Comparison of ENCODE assay signal across 9 cellular contexts in the genomic region with DNA sequence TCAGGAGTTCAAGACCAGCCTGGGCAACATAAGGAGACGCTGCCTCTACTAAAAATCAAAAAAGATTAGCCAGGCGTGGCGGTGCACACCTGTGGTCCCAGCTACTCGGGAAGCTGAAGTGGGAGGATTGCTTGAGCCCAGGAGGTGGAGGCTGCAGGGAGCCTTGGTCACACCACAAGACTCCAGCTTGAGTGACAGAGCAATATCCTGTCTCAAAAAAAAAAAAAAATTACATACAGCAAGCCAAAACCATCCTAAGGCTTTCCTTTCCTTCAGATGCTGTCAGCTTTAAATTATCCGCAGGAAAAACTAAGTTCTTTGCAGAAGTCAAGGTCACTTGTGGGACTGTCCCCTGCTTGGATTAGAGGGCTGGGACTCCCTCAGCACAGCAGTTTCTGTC. TPM values are rescaled to one million over a fixed set of nuclear protein-coding genes. Genes with fewer than 3 reads are reported as not detected.
DNase-seq lines count a peak whose midpoint lies in the region; ATAC-seq, FAIRE-seq and TF ChIP-seq lines count a peak whose summit lies in the region.
"Had no signal": no experiment of that assay in that cellular context is flagged by ENCODE, and none has a peak within 500 bp of the region (broad histone marks: within the 10 kb centered on the region; RNA-seq: fewer than 3 reads in every experiment).

No MANE protein-coding gene starts in this region.

- FAIRE-seq in pancreas (lab: Jason Lieb, UNC) = no peak

- H3K27ac Mint-ChIP-seq in HFFc6 (peak overlapping the region; percentile 89; the same call in 1 of the 2 replicates), activated B cell treated with CpG ODN at 0.5 μM for 24 hours (peak overlapping the region; percentile 97)
- H3K27ac Mint-ChIP-seq in stimulated activated effector memory CD8-positive, alpha-beta T cell treated with anti-CD3 and anti-CD28 coated beads, Interleukin-12 subunit alpha, Interleukin-12 subunit beta, amount 100 ng/mL, for 72 hours = peak overlapping the region; percentile 93

- intact Hi-C loops in activated B cell treated with CpG ODN at 0.5 μM for 24 hours (cut with micrococcal nuclease) (no loop called here), right cardiac atrium (cut with DNase I) (no loop called here), pancreas (cut with DNase I) (no loop called here)

- TF ChIP-seq CTCF in HFFc6 (IDR thresholded peaks at IDR 0.05) (no peak), activated B cell treated with CpG ODN at 0.5 μM for 24 hours (IDR thresholded peaks at IDR 0.05) (no peak), pancreas (IDR thresholded peaks at IDR 0.05) (no peak)

- no peak for ATAC-seq in activated B cell treated with CpG ODN at 0.5 μM for 24 hours (ENCODE audit: low read depth)
- no peak for ATAC-seq in right cardiac atrium
- ATAC-seq in stimulated activated effector memory CD8-positive, alpha-beta T cell treated with anti-CD3 and anti-CD28 coated beads, Interleukin-12 subunit alpha, Interleukin-12 subunit beta, amount 100 ng/mL, for 72 hours = no peak
- ATAC-seq in pancreas = no peak

- H3K4me3 Mint-ChIP-seq in HFFc6 (peak overlapping the region; percentile 98), activated B cell treated with CpG ODN at 0.5 μM for 24 hours (peak overlapping the region; percentile 96)
- peak overlapping the region; percentile 95 for H3K4me3 Mint-ChIP-seq in stimulated activated effector memory CD8-positive, alpha-beta T cell treated with anti-CD3 and anti-CD28 coated beads, Interleukin-12 subunit alpha, Interleukin-12 subunit beta, amount 100 ng/mL, for 72 hours

- H3K27ac ChIP-seq in right cardiac atrium (ENCODE audit: low read length) (peak overlapping the region; percentile 6), pancreas (peak overlapping the region in 2 of 4 donors; percentile 75 to 88)

- CTCF ChIA-PET in activated B cell treated with CpG ODN at 0.5 μM for 24 hours (lab: Charles Lee) = interaction anchor here (1.1 to 1.4 kb wide), 4 partner anchors 106 to 165 kb away, joined by 3 to 5 read pairs (median 4); a partner anchor contains a TSS

- H3K9me3 Mint-ChIP-seq in HFFc6 (no peaks in the 10 kb centered on the region), activated B cell treated with CpG ODN at 0.5 μM for 24 hours (no peaks in the 10 kb centered on the region)
- no peaks in the 10 kb centered on the region for H3K9me3 Mint-ChIP-seq in stimulated activated effector memory CD8-positive, alpha-beta T cell treated with anti-CD3 and anti-CD28 coated beads, Interleukin-12 subunit alpha, Interleukin-12 subunit beta, amount 100 ng/mL, for 72 hours

- H3K4me1 ChIP-seq in right cardiac atrium (ENCODE audit: control insufficient read depth, insufficient read depth, low read length) = peaks cover 8% of the 10 kb centered on the region
- H3K4me1 ChIP-seq in pancreas = peaks cover 5 to 30% (median 14%) of the 10 kb centered on the region in 3 donors

- POLR2A ChIA-PET in activated B cell treated with CpG ODN at 0.5 μM for 24 hours (lab: Charles Lee) = interaction anchor here (0.6 to 3.2 kb wide), 9 partner anchors 31 to 386 kb away, joined by 3 to 18 read pairs (median 5); a partner anchor contains a TSS

- WGBS in right cardiac atrium = 71% methylated on average over 5 of the region's 5 CpGs
- WGBS in pancreas, 2 donors = 62 to 65% methylated on average over 5 of the region's 5 CpGs

- peaks cover 49% of the 10 kb centered on the region for H3K4me1 Mint-ChIP-seq in HFFc6 (ENCODE audit: low read depth)
- peaks cover 59% of the 10 kb centered on the region for H3K4me1 Mint-ChIP-seq in activated B cell treated with CpG ODN at 0.5 μM for 24 hours
- peaks cover 55% of the 10 kb centered on the region for H3K4me1 Mint-ChIP-seq in stimulated activated effector memory CD8-positive, alpha-beta T cell treated with anti-CD3 and anti-CD28 coated beads, Interleukin-12 subunit alpha, Interleukin-12 subunit beta, amount 100 ng/mL, for 72 hours

- H3K9me3 ChIP-seq in right cardiac atrium (ENCODE audit: control insufficient read depth, low read length) (no peaks in the 10 kb centered on the region), pancreas (no peaks in the 10 kb centered on the region)

- H3K27me3 ChIP-seq in right cardiac atrium (ENCODE audit: control insufficient read depth, insufficient read depth) (no peaks in the 10 kb centered on the region), pancreas (no peaks in the 10 kb centered on the region)

- DNase-seq in HFFc6 = no peak
- no peak for DNase-seq in activated B cell treated with CpG ODN at 0.5 μM for 24 hours
- no peak for DNase-seq in right cardiac atrium
- DNase-seq in stimulated activated effector memory CD8-positive, alpha-beta T cell treated with anti-CD3 and anti-CD28 coated beads, Interleukin-12 subunit alpha, Interleukin-12 subunit beta, amount 100 ng/mL, for 72 hours (ENCODE audit: low spot score in 2 of 2) = no peak
- DNase-seq in NCI-H748 (lab: John Stamatoyannopoulos, UW; ENCODE audit: unreplicated experiment) = no peak
- DNase-seq in nucleus accumbens (lab: John Stamatoyannopoulos, UW) = no peak
- DNase-seq in pancreas = no peak
- DNase-seq: GOT3 had no signal

- H3K36me3 ChIP-seq in pancreas = no peaks in the 10 kb centered on the region

- no peaks in the 10 kb centered on the region; the same call in none of the 2 replicates for H3K27me3 Mint-ChIP-seq in HFFc6 (ENCODE audit: insufficient read depth)
- no peaks in the 10 kb centered on the region for H3K27me3 Mint-ChIP-seq in activated B cell treated with CpG ODN at 0.5 μM for 24 hours

- H3K4me3 ChIP-seq in right cardiac atrium (ENCODE audit: low read length) (peak overlapping the region; percentile 67), pancreas (peak overlapping the region in 2 of 4 donors; percentile 78 to 98)

- H3K36me3 Mint-ChIP-seq in HFFc6 (ENCODE audit: low read depth) = peaks cover 13% of the 10 kb centered on the region; the same call in 1 of the 2 replicates
- peaks cover 30% of the 10 kb centered on the region for H3K36me3 Mint-ChIP-seq in activated B cell treated with CpG ODN at 0.5 μM for 24 hours (ENCODE audit: low read depth)
- H3K36me3 Mint-ChIP-seq in stimulated activated effector memory CD8-positive, alpha-beta T cell treated with anti-CD3 and anti-CD28 coated beads, Interleukin-12 subunit alpha, Interleukin-12 subunit beta, amount 100 ng/mL, for 72 hours = peaks cover 77% of the 10 kb centered on the region

RNA-seq across cellular contexts. Expression of a gene that starts 1.3 kb away (rescaled TPM):
- total RNA-seq in HFFc6 (2021; fragmentation: NEBNext Ultra II Directional; extraction: Animal tissue kit (Norgen Biotek cat#: 25700)) = 100 to 1,000 TPM; 196 to 247 (median 232) TPM
- 229 and 233 TPM in 2 replicates for total RNA-seq in activated B cell treated with CpG ODN at 0.5 μM for 24 hours
- total RNA-seq in right cardiac atrium = 100 to 1,000 TPM; 454 to 594 (median 571) TPM
- 250 TPM for polyA plus RNA-seq in right cardiac atrium
- 100 to 1,000 TPM in 2 of 6 donors, 10 to 100 TPM in 4; 80.0 to 120 (median 97.2) TPM for total RNA-seq in pancreas
- polyA plus RNA-seq in pancreas = 10 to 100 TPM; 32.0 to 45.4 TPM

RNA-seq across cellular contexts. Expression of a gene that starts 17.0 kb away (rescaled TPM):
- total RNA-seq in HFFc6 (2021; fragmentation: NEBNext Ultra II Directional; extraction: Animal tissue kit (Norgen Biotek cat#: 25700)) = 100 to 1,000 TPM; 177 to 275 (median 188) TPM
- total RNA-seq in activated B cell treated with CpG ODN at 0.5 μM for 24 hours = 72.1 and 98.8 TPM in 2 replicates
- 10 to 100 TPM; 52.4 to 65.1 (median 55.1) TPM for total RNA-seq in right cardiac atrium
- polyA plus RNA-seq in right cardiac atrium = 69.7 TPM
- 10 to 100 TPM; 45.3 to 94.2 (median 66.3) TPM for total RNA-seq in pancreas
- polyA plus RNA-seq in pancreas = 100 to 1,000 TPM; 109 to 141 TPM

RNA-seq across cellular contexts. Expression of a gene that starts 32.1 kb away (rescaled TPM):
- 10 to 100 TPM in 1 of 6 experiments, 1 to 10 TPM in 5; 6.4 to 10.7 (median 8.2) TPM for total RNA-seq in HFFc6 (2021; fragmentation: NEBNext Ultra II Directional; extraction: Animal tissue kit (Norgen Biotek cat#: 25700))
- 30.2 and 35.6 TPM in 2 replicates for total RNA-seq in activated B cell treated with CpG ODN at 0.5 μM for 24 hours
- total RNA-seq in right cardiac atrium = 100 to 1,000 TPM in 3 of 4 donors, 10 to 100 TPM in 1; 98.5 to 166 (median 117) TPM
- 159 TPM for polyA plus RNA-seq in right cardiac atrium
- total RNA-seq in pancreas = 10 to 100 TPM in 4 of 6 donors, 1 to 10 TPM in 2; 8.0 to 12.9 (median 11.1) TPM
- 10 to 100 TPM; 23.8 to 36.4 TPM for polyA plus RNA-seq in pancreas

RNA-seq across cellular contexts. Expression of a gene that starts 35.0 kb away (rescaled TPM):
- total RNA-seq in HFFc6 (2021; fragmentation: NEBNext Ultra II Directional; extraction: Animal tissue kit (Norgen Biotek cat#: 25700)) = 10 to 100 TPM in 5 of 6 experiments, 1 to 10 TPM in 1; 9.0 to 16.7 (median 14.6) TPM
- 86.3 and 98.9 TPM in 2 replicates for total RNA-seq in activated B cell treated with CpG ODN at 0.5 μM for 24 hours
- total RNA-seq in right cardiac atrium = 10 to 100 TPM; 39.9 to 58.3 (median 49.1) TPM
- polyA plus RNA-seq in right cardiac atrium = 33.1 TPM
- 10 to 100 TPM; 24.3 to 73.0 (median 41.7) TPM for total RNA-seq in pancreas
- polyA plus RNA-seq in pancreas = 100 to 1,000 TPM in 1 of 2 donors, 10 to 100 TPM in 1; 78.5 to 111 TPM

RNA-seq across cellular contexts. Expression of a gene that starts 39.9 kb away (rescaled TPM):
- under 1 TPM in 1 of 6 experiments, not detected in 5; 0.38 TPM for total RNA-seq in HFFc6 (2021; fragmentation: NEBNext Ultra II Directional; extraction: Animal tissue kit (Norgen Biotek cat#: 25700))
- 5.6 and 7.2 TPM in 2 replicates for total RNA-seq in activated B cell treated with CpG ODN at 0.5 μM for 24 hours
- total RNA-seq in right cardiac atrium = not detected
- 0.32 TPM for polyA plus RNA-seq in right cardiac atrium
- 1 to 10 TPM in 2 of 6 donors, under 1 TPM in 3, not detected in 1; 0.20 to 3.7 (median 0.41) TPM for total RNA-seq in pancreas
- polyA plus RNA-seq in pancreas = 1 to 10 TPM in 1 of 2 donors, under 1 TPM in 1; 0.38 to 1.3 TPM
- total RNA-seq: left colon had no signal
